ENCODE assay signal across 27 cellular contexts in genomic region chr4:183716302-183716701, GRCh38.
"Had no signal": no experiment of that assay in that cellular context is flagged by ENCODE, and none has a peak within 500 bp of the region (broad histone marks: within the 10 kb centered on the region; RNA-seq: fewer than 3 reads in every experiment).

No MANE protein-coding gene starts in this region.

- FAIRE-seq: endometrium, frontal cortex, small intestine, urothelium cell line had no signal

- H3K4me3 ChIP-seq: esophagus squamous epithelium, lower lobe of right lung, ovary, psoas muscle, right lobe of liver, suprapubic skin, tibial artery had no signal

- H3K27me3 ChIP-seq: esophagus squamous epithelium, ovary, right lobe of liver, suprapubic skin had no signal

- DNase-seq: cerebellar nuclear complex; cortex of kidney; effector memory CD8-positive, alpha-beta T cell; erythroblast; esophagus squamous epithelium; hypothalamus; left colon; left ventricle myocardium superior; lower lobe of right lung; naive thymus-derived CD8-positive, alpha-beta T cell; nephron progenitor cell; occipital lobe; ovary; posterior cingulate gyrus; psoas muscle; right lobe of liver; small intestine; stimulated activated CD4-positive, alpha-beta T cell treated with anti-CD3 and anti-CD28 coated beads, Interleukin-15, amount 100 ng/mL, for 24 hours; stimulated activated CD4-positive, alpha-beta T cell treated with anti-CD3 and anti-CD28 coated beads, Interleukin-2, amount 100 ng/mL, for 48 hours; stimulated activated CD8-positive, alpha-beta memory T cell treated with anti-CD3 and anti-CD28 coated beads, Interleukin-4, amount 100 ng/mL, for 48 hours; stimulated activated naive CD4-positive, alpha-beta T cell; stimulated activated naive CD8-positive, alpha-beta T cell treated with anti-CD3 and anti-CD28 coated beads, Interleukin-15, amount 100 ng/mL, for 72 hours; tibial artery had no signal

- H3K27ac ChIP-seq: esophagus squamous epithelium, lower lobe of right lung, psoas muscle, right lobe of liver, suprapubic skin, tibial artery had no signal

- H3K4me1 ChIP-seq: lower lobe of right lung, psoas muscle, tibial artery had no signal

- H3K36me3 ChIP-seq: ovary had no signal

- H3K9me3 ChIP-seq: esophagus squamous epithelium, lower lobe of right lung, ovary, psoas muscle, right lobe of liver, suprapubic skin, tibial artery had no signal
